ENCODE assay signal across 1 cellular context in the genomic region with DNA sequence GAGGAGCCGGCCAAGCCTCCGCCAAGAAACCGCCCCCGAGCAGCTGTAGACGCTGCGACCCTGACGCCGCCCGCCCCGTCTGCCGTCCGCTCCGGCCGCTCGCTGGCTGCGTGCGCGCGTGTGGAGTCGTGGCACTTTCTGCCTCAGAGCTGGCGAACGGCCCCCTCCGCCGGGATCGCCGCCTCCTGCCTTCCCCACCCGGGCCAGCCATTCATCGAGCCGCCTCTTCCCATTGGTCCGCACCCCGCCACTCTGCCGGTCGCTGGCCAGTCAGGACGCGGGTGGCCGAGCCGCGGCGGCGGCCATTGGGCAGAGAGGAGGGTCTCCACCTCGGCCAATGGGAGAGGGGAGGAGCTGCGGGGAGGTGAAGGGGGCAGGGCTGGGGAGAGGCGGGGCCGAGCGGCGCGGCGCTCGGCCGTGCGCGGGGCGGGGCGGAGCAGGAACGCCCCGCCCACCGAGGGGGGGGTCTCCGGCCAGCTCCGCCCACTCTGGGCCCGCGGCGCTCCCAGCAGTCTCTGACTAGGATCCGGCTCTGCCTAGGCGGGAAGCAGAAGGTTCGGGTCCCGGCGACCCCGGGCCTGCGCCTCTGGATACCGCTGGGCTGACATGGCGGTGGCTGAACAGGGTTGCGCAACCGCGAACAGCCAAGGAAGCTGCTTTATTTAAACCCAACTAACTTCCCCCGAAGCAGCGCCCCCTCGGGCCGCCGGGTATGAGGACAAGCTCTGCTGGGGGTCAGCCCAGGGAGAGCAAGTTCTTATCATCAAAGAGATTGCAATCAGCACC.
TF ChIP-seq lines count a peak whose summit lies in the region.

A gene with protein sequence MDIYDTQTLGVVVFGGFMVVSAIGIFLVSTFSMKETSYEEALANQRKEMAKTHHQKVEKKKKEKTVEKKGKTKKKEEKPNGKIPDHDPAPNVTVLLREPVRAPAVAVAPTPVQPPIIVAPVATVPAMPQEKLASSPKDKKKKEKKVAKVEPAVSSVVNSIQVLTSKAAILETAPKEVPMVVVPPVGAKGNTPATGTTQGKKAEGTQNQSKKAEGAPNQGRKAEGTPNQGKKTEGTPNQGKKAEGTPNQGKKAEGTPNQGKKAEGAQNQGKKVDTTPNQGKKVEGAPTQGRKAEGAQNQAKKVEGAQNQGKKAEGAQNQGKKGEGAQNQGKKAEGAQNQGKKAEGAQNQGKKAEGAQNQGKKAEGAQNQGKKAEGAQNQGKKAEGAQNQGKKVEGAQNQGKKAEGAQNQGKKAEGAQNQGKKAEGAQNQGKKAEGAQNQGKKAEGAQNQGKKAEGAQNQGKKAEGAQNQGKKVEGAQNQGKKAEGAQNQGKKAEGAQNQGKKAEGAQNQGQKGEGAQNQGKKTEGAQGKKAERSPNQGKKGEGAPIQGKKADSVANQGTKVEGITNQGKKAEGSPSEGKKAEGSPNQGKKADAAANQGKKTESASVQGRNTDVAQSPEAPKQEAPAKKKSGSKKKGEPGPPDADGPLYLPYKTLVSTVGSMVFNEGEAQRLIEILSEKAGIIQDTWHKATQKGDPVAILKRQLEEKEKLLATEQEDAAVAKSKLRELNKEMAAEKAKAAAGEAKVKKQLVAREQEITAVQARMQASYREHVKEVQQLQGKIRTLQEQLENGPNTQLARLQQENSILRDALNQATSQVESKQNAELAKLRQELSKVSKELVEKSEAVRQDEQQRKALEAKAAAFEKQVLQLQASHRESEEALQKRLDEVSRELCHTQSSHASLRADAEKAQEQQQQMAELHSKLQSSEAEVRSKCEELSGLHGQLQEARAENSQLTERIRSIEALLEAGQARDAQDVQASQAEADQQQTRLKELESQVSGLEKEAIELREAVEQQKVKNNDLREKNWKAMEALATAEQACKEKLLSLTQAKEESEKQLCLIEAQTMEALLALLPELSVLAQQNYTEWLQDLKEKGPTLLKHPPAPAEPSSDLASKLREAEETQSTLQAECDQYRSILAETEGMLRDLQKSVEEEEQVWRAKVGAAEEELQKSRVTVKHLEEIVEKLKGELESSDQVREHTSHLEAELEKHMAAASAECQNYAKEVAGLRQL (N-terminal part only) (minus strand): TSS at position 140 of the 786 bp plus-strand sequence. CDS start 21,735 bp downstream, outside the sequence.

TF ChIP-seq in HepG2, 621 proteins besides CTCF, POLR2A, EP300 and RAD21 (continued from another document and continues in another):
- TF ChIP-seq, protein P1, sequence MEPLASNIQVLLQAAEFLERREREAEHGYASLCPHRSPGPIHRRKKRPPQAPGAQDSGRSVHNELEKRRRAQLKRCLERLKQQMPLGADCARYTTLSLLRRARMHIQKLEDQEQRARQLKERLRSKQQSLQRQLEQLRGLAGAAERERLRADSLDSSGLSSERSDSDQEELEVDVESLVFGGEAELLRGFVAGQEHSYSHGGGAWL (CRISPR knock-in tag; IDR thresholded peaks at IDR 0.05) = peak; percentile 88
- TF ChIP-seq ZNF678 (CRISPR knock-in tag; IDR thresholded peaks at IDR 0.05) = peak; percentile 81; the same call in 1 of the 2 replicates
- no peak for TF ChIP-seq ZFP36 (IDR thresholded peaks at IDR 0.05; ENCODE audit: borderline replicate concordance, low read depth, low read length, partially characterized antibody)
- TF ChIP-seq ZFP37 (CRISPR knock-in tag; IDR thresholded peaks at IDR 0.05; ENCODE audit: borderline replicate concordance) = peak; percentile 96
- TF ChIP-seq, protein P2, sequence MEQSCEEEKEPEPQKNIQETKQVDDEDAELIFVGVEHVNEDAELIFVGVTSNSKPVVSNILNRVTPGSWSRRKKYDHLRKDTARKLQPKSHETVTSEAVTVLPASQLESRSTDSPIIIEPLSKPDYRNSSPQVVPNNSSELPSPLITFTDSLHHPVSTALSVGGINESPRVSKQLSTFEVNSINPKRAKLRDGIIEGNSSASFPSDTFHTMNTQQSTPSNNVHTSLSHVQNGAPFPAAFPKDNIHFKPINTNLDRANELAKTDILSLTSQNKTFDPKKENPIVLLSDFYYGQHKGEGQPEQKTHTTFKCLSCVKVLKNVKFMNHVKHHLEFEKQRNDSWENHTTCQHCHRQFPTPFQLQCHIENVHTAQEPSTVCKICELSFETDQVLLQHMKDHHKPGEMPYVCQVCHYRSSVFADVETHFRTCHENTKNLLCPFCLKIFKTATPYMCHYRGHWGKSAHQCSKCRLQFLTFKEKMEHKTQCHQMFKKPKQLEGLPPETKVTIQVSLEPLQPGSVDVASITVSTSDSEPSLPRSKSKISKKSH (CRISPR knock-in tag; IDR thresholded peaks at IDR 0.05; ENCODE audit: borderline replicate concordance) = peak; percentile 91
- TF ChIP-seq KLF15 (CRISPR knock-in tag; IDR thresholded peaks at IDR 0.05; ENCODE audit: borderline replicate concordance) = peak; percentile 91; the same call in 1 of the 2 replicates
- TF ChIP-seq SATB2 (CRISPR knock-in tag; IDR thresholded peaks at IDR 0.05) = 0 out of 2 replicates have a peak, but pooled peaks have one; percentile 26
- TF ChIP-seq ZNF354B (CRISPR knock-in tag; IDR thresholded peaks at IDR 0.05) = 0 out of 2 replicates have a peak, but pooled peaks have one; percentile 82
- TF ChIP-seq PREB (CRISPR knock-in tag; IDR thresholded peaks at IDR 0.05) = no peak
- TF ChIP-seq STAT6 (CRISPR knock-in tag; IDR thresholded peaks at IDR 0.05; ENCODE audit: borderline replicate concordance) = peak; percentile 91
- TF ChIP-seq ZBTB33 (CRISPR knock-in tag; IDR thresholded peaks at IDR 0.05) = peak; percentile 61
- peak; percentile 94 for TF ChIP-seq ZBTB4 (CRISPR knock-in tag; IDR thresholded peaks at IDR 0.05; ENCODE audit: borderline replicate concordance)
- no peak; the same call in 1 of the 2 replicates for TF ChIP-seq ARHGAP35 (CRISPR knock-in tag; IDR thresholded peaks at IDR 0.05; ENCODE audit: borderline replicate concordance)
- TF ChIP-seq TEAD3 (CRISPR knock-in tag; optimal IDR thresholded peaks at IDR 0.05; ENCODE audit: borderline replicate concordance) = peak; percentile 77
- TF ChIP-seq IRX3 (CRISPR knock-in tag; IDR thresholded peaks at IDR 0.05; ENCODE audit: borderline replicate concordance, low read depth) = peak; percentile 87
- TF ChIP-seq BATF2 (CRISPR knock-in tag; IDR thresholded peaks at IDR 0.05) = peak; percentile 61; the same call in 1 of the 2 replicates
- peak; percentile 68 for TF ChIP-seq PRDM15 (CRISPR knock-in tag; IDR thresholded peaks at IDR 0.05)
